In the genomic region with DNA sequence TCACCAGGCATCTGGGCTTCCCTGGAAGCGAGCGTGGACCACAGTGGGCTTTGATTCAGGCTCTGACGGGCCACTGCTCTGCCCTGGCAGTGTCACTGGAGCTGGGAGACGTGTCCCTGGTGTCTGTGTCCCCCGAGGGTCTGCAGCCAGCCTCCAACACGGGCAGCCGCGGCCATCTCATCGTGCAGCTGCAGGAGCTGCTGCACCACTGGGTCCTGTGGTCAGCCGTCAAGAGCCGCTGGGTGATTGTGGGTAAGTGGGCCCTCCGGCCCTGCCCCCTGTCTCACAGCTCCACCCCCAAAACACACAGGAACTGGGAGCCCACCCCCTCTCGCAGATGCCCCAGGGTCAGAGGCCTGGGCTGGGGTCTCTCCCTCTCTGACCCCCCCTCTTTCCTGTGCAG, we compare ENCODE assay signal across 25 cellular contexts. TPM values are rescaled to one million over a fixed set of nuclear protein-coding genes. Genes with fewer than 3 reads are reported as not detected.
"Had no signal": no experiment of that assay in that cellular context is flagged by ENCODE, and none has a peak within 500 bp of the region (broad histone marks: within the 10 kb centered on the region; RNA-seq: fewer than 3 reads in every experiment).

No MANE protein-coding gene starts in this region.

- ATAC-seq: activated CD4-positive, CD25-positive, alpha-beta regulatory T cell treated with anti-CD3 and anti-CD28 coated beads, Interleukin-2, amount 50 U/mL, for 24 hours; activated CD8-positive, alpha-beta memory T cell treated with anti-CD3 and anti-CD28 coated beads, Interleukin-2, amount 10 ng/mL, durations not matched to agents 7 days and 5 days; activated naive CD4-positive, alpha-beta T cell treated with anti-CD3 and anti-CD28 coated beads, Interleukin-2, amount 50 U/mL, for 72 hours; activated T-helper 17 cell treated with anti-CD3 and anti-CD28 coated beads, Interleukin-2, amount 50 U/mL, for 72 hours; effector memory CD8-positive, alpha-beta T cell; gastrocnemius medialis; left cardiac atrium; stimulated activated naive CD8-positive, alpha-beta T cell treated with anti-CD3 and anti-CD28 coated beads, Interleukin-15, Interleukin-2, amounts not matched to agents 100 U/mL and 50 U/mL, for 24 hours; T-helper 17 cell had no signal

- H3K36me3 Mint-ChIP-seq: activated CD8-positive, alpha-beta memory T cell treated with anti-CD3 and anti-CD28 coated beads, Interleukin-2, amount 10 ng/mL, durations not matched to agents 7 days and 5 days; activated naive CD4-positive, alpha-beta T cell treated with anti-CD3 and anti-CD28 coated beads, Interleukin-2, amount 50 U/mL, for 72 hours; naive B cell had no signal

- H3K4me3 Mint-ChIP-seq: activated CD4-positive, alpha-beta memory T cell treated with anti-CD3 and anti-CD28 coated beads, Interleukin-2, amount 10 ng/mL, durations not matched to agents 7 days and 5 days; activated CD4-positive, alpha-beta T cell treated with anti-CD3 and anti-CD28 coated beads, Interleukin-2, amount 10 ng/mL, durations not matched to agents 24 days and 14 days; activated CD8-positive, alpha-beta memory T cell treated with anti-CD3 and anti-CD28 coated beads, Interleukin-2, amount 10 ng/mL, durations not matched to agents 7 days and 5 days; activated T-helper 17 cell treated with anti-CD3 and anti-CD28 coated beads, Interleukin-2, amount 50 U/mL, for 72 hours; central memory CD8-positive, alpha-beta T cell; effector memory CD8-positive, alpha-beta T cell; neural progenitor cell; T-helper 17 cell had no signal

- H3K27me3 Mint-ChIP-seq: activated CD4-positive, alpha-beta memory T cell treated with anti-CD3 and anti-CD28 coated beads, Interleukin-2, amount 10 ng/mL, durations not matched to agents 7 days and 5 days; activated CD4-positive, alpha-beta T cell treated with anti-CD3 and anti-CD28 coated beads, Interleukin-2, amount 10 ng/mL, durations not matched to agents 24 days and 14 days; activated CD8-positive, alpha-beta memory T cell treated with anti-CD3 and anti-CD28 coated beads, Interleukin-2, amount 10 ng/mL, durations not matched to agents 7 days and 5 days had no signal

- H3K4me1 Mint-ChIP-seq: activated CD4-positive, alpha-beta memory T cell treated with anti-CD3 and anti-CD28 coated beads, Interleukin-2, amount 10 ng/mL, durations not matched to agents 7 days and 5 days; activated CD4-positive, alpha-beta T cell treated with anti-CD3 and anti-CD28 coated beads, Interleukin-2, amount 10 ng/mL, durations not matched to agents 24 days and 14 days; activated CD8-positive, alpha-beta memory T cell treated with anti-CD3 and anti-CD28 coated beads, Interleukin-2, amount 10 ng/mL, durations not matched to agents 7 days and 5 days; activated T-helper 17 cell treated with anti-CD3 and anti-CD28 coated beads, Interleukin-2, amount 50 U/mL, for 72 hours; central memory CD8-positive, alpha-beta T cell had no signal

- H3K9me3 ChIP-seq: colonic mucosa, esophagus squamous epithelium, gastrocnemius medialis, prostate gland, thyroid gland had no signal

- H3K4me1 ChIP-seq: colonic mucosa, esophagus squamous epithelium, gastrocnemius medialis, neural progenitor cell, prostate gland, thyroid gland had no signal

- H3K4me3 ChIP-seq: colonic mucosa, dorsolateral prefrontal cortex, esophagus squamous epithelium, gastrocnemius medialis, lung, neural progenitor cell, prostate gland, thyroid gland had no signal

- H3K27ac Mint-ChIP-seq: activated CD4-positive, alpha-beta memory T cell treated with anti-CD3 and anti-CD28 coated beads, Interleukin-2, amount 10 ng/mL, durations not matched to agents 7 days and 5 days; activated CD4-positive, alpha-beta T cell treated with anti-CD3 and anti-CD28 coated beads, Interleukin-2, amount 10 ng/mL, durations not matched to agents 24 days and 14 days; activated CD8-positive, alpha-beta memory T cell treated with anti-CD3 and anti-CD28 coated beads, Interleukin-2, amount 10 ng/mL, durations not matched to agents 7 days and 5 days; activated T-helper 17 cell treated with anti-CD3 and anti-CD28 coated beads, Interleukin-2, amount 50 U/mL, for 72 hours; effector memory CD8-positive, alpha-beta T cell; naive B cell; neural progenitor cell; T-helper 17 cell had no signal

- DNase-seq: activated CD4-positive, alpha-beta memory T cell treated with anti-CD3 and anti-CD28 coated beads, Interleukin-2, amount 10 ng/mL, durations not matched to agents 7 days and 5 days; activated CD4-positive, alpha-beta T cell treated with anti-CD3 and anti-CD28 coated beads, Interleukin-2, amount 10 ng/mL, durations not matched to agents 24 days and 14 days; activated CD8-positive, alpha-beta memory T cell treated with anti-CD3 and anti-CD28 coated beads, Interleukin-2, amount 10 ng/mL, durations not matched to agents 7 days and 5 days; colonic mucosa; effector memory CD8-positive, alpha-beta T cell; esophagus squamous epithelium; gastrocnemius medialis; hypothalamus; left cardiac atrium; naive B cell; stimulated activated CD4-positive, alpha-beta T cell treated with anti-CD3 and anti-CD28 coated beads, Interleukin-4, amount 100 ng/mL, for 4 hours; stimulated activated naive CD8-positive, alpha-beta T cell treated with anti-CD3 and anti-CD28 coated beads, Interleukin-15, Interleukin-2, amounts not matched to agents 100 U/mL and 50 U/mL, for 24 hours; SW 1271; T-helper 17 cell; thyroid gland had no signal

- H3K36me3 ChIP-seq: colonic mucosa, esophagus squamous epithelium, gastrocnemius medialis, neural progenitor cell, prostate gland, thyroid gland had no signal

- H3K27ac ChIP-seq: colonic mucosa, dorsolateral prefrontal cortex, esophagus squamous epithelium, gastrocnemius medialis, neural progenitor cell, prostate gland, thyroid gland had no signal

- H3K27me3 ChIP-seq: colonic mucosa, dorsolateral prefrontal cortex, gastrocnemius medialis, neural progenitor cell, thyroid gland had no signal

- H3K9me3 Mint-ChIP-seq: activated CD4-positive, alpha-beta memory T cell treated with anti-CD3 and anti-CD28 coated beads, Interleukin-2, amount 10 ng/mL, durations not matched to agents 7 days and 5 days; activated CD4-positive, alpha-beta T cell treated with anti-CD3 and anti-CD28 coated beads, Interleukin-2, amount 10 ng/mL, durations not matched to agents 24 days and 14 days; activated naive CD4-positive, alpha-beta T cell treated with anti-CD3 and anti-CD28 coated beads, Interleukin-2, amount 50 U/mL, for 72 hours; activated T-helper 17 cell treated with anti-CD3 and anti-CD28 coated beads, Interleukin-2, amount 50 U/mL, for 72 hours; central memory CD8-positive, alpha-beta T cell; effector memory CD8-positive, alpha-beta T cell; neural progenitor cell had no signal

RNA-seq across cellular contexts. Expression of a gene that starts 40.7 kb away (rescaled TPM):
- total RNA-seq: gastrocnemius medialis, mesenteric fat pad, subcutaneous adipose tissue, thyroid gland had no signal
